ENCODE assay signal across 8 cellular contexts in genomic region chr12:118371354-118372282, GRCh38. TPM values are rescaled to one million over a fixed set of nuclear protein-coding genes. Genes with fewer than 3 reads are reported as not detected.
DNase-seq lines count a peak whose midpoint lies in the region; ATAC-seq and TF ChIP-seq lines count a peak whose summit lies in the region.

No MANE protein-coding gene starts in this region.

- H3K4me2 ChIP-seq in fibroblast of lung (ENCODE audit: extremely low read depth, insufficient read depth, low read length): peak overlapping the region; percentile 83
- peak overlapping the region; percentile 100 for H3K4me2 ChIP-seq in neuronal stem cell (ENCODE audit: insufficient read depth, low read length, poor library complexity, severe bottlenecking)

- no peak overlapping the region for H4K91ac ChIP-seq in neuronal stem cell (ENCODE audit: low read depth, low read length, poor library complexity)

- no peak overlapping the region for H2AK5ac ChIP-seq in neuronal stem cell (ENCODE audit: low read depth, low read length)

- H3K36me3 ChIP-seq in ACC112 (ENCODE audit: insufficient read depth, low read length) (no peaks in the 10 kb centered on the region), HAP-1 (replicated peaks) (no peaks in the 10 kb centered on the region), fibroblast of lung (ENCODE audit: control insufficient read depth, insufficient read depth, low read length) (no peaks in the 10 kb centered on the region), neuronal stem cell (replicated peaks in 1 of 2; ENCODE audit: control insufficient read depth in 2 of 2, insufficient read depth in 2 of 2, low read length in 2 of 2) (no peaks in the 10 kb centered on the region)

- no CpG with 5 or more reads among the region's 59 CpGs for WGBS in neuronal stem cell (ENCODE audit: extremely low coverage in 2 of 2, insufficient read length in 2 of 2, insufficient replicate concordance in 1 of 2), 2 donors

- H3K27me3 ChIP-seq in ACC112 (ENCODE audit: insufficient read depth, low read length) (no peaks in the 10 kb centered on the region), HAP-1 (ENCODE audit: low read depth) (no peaks in the 10 kb centered on the region), fibroblast of lung (ENCODE audit: control insufficient read depth, insufficient read depth, low read length) (no peaks in the 10 kb centered on the region), neuronal stem cell (ENCODE audit: control insufficient read depth in 3 of 3, insufficient read depth in 3 of 3, low read depth in 1 of 3, low read length in 3 of 3) (peaks cover 8 to 28% (median 19%) of the 10 kb centered on the region in 3 experiments)

- no peak overlapping the region for H3K4ac ChIP-seq in neuronal stem cell (ENCODE audit: low read length)

- peak overlapping the region; percentile 80 for H3K23ac ChIP-seq in neuronal stem cell (ENCODE audit: low read depth, low read length, poor library complexity)

- TF ChIP-seq CTCF in fibroblast of lung (conservative IDR thresholded peaks at IDR 0.05 in 1 of 2, IDR thresholded peaks at IDR 0.05 in 1 of 2; ENCODE audit: low read depth in 1 of 2, low read length in 2 of 2): no peak

- H2AFZ ChIP-seq in ACC112 (ENCODE audit: low read length, unreplicated experiment) (peak overlapping the region; percentile 79), fibroblast of lung (ENCODE audit: low read length) (no peak overlapping the region), neuronal stem cell (ENCODE audit: low read length) (peak overlapping the region; percentile 99)

- no peak overlapping the region for H2BK15ac ChIP-seq in neuronal stem cell (ENCODE audit: low read length)

- H2BK5ac ChIP-seq in neuronal stem cell (ENCODE audit: low read length): no peak overlapping the region

- ATAC-seq in HG02588 (IDR thresholded peaks at IDR 0.05; ENCODE audit: unreplicated experiment) (no peak), HG03175 (IDR thresholded peaks at IDR 0.05; ENCODE audit: unreplicated experiment) (no peak)

- H3K79me1 ChIP-seq in neuronal stem cell (ENCODE audit: low read depth, low read length): peaks cover 3% of the 10 kb centered on the region

- H3K27ac ChIP-seq in ACC112 (ENCODE audit: low read depth, low read length) (no peak overlapping the region), fibroblast of lung (ENCODE audit: insufficient read depth, low read length) (peak overlapping the region; percentile 77), neuronal stem cell (replicated peaks; ENCODE audit: low read length) (no peak overlapping the region)

- H2BK120ac ChIP-seq in neuronal stem cell (ENCODE audit: low read depth, low read length): peak overlapping the region; percentile 72

- in situ Hi-C loops in HAP-1 (cut with MboI; ENCODE audit: low sequenced_read_pairs): loop anchor here (10.0 kb wide), 2 partner anchors 197 to 237 kb away; partner anchors contain the start of gene PEBP1

- no peaks in the 10 kb centered on the region for H4K20me1 ChIP-seq in fibroblast of lung (ENCODE audit: control insufficient read depth, extremely low read depth, insufficient read depth, low read length)

- H3K9ac ChIP-seq in fibroblast of lung (ENCODE audit: insufficient read depth, low read length): peak overlapping the region; percentile 84
- H3K9ac ChIP-seq in neuronal stem cell (ENCODE audit: low read depth, low read length, poor library complexity): no peak overlapping the region

- no peak overlapping the region for H4K8ac ChIP-seq in neuronal stem cell (ENCODE audit: low read depth, low read length)

- DNase-seq in HAP-1 (ENCODE audit: low spot score in 2 of 2): peak; percentile 26 to 54
- peak; percentile 63 for DNase-seq in activated CD8-positive, alpha-beta memory T cell treated with anti-CD3 and anti-CD28 coated beads for 24 hours
- peak in 1 of 2 donors; percentile 22 for DNase-seq in fibroblast of lung (ENCODE audit: low read depth in 2 of 2)
- peak; percentile 21 for DNase-seq in neuronal stem cell (ENCODE audit: low spot score)
- DNase-seq in HuH-7 (ENCODE audit: low spot score): no peak

- peaks cover 32% of the 10 kb centered on the region for H3K4me1 ChIP-seq in ACC112 (ENCODE audit: control insufficient read depth, insufficient read depth, low read length, unreplicated experiment)
- peaks cover 46% of the 10 kb centered on the region for H3K4me1 ChIP-seq in HAP-1
- peaks cover 4% of the 10 kb centered on the region for H3K4me1 ChIP-seq in fibroblast of lung (ENCODE audit: control insufficient read depth, extremely low read depth, insufficient read depth, low read length)
- peaks cover 1 to 8% of the 10 kb centered on the region in 2 donors for H3K4me1 ChIP-seq in neuronal stem cell (ENCODE audit: control insufficient read depth in 2 of 2, insufficient read depth in 1 of 2, low read depth in 1 of 2, low read length in 2 of 2)

- H3K14ac ChIP-seq in neuronal stem cell (ENCODE audit: low read length): peak overlapping the region; percentile 89

- peak overlapping the region; percentile 98 for H3K4me3 ChIP-seq in ACC112 (ENCODE audit: low read depth, low read length)
- H3K4me3 ChIP-seq in HAP-1: peak overlapping the region; percentile 93
- peak overlapping the region; percentile 71 to 94 (median 89) for H3K4me3 ChIP-seq in fibroblast of lung (replicated peaks in 1 of 4; ENCODE audit: control extremely low read depth in 1 of 4, insufficient read depth in 1 of 4, low read depth in 3 of 4, low read length in 4 of 4)
- peak overlapping the region; percentile 78 to 90 for H3K4me3 ChIP-seq in neuronal stem cell (ENCODE audit: low read length in 2 of 2)

- H3K18ac ChIP-seq in neuronal stem cell (ENCODE audit: low read length): peak overlapping the region; percentile 48

- H3K79me2 ChIP-seq in ACC112 (ENCODE audit: control insufficient read depth, insufficient read depth, low read length, unreplicated experiment) (peaks cover 54% of the 10 kb centered on the region), fibroblast of lung (ENCODE audit: control insufficient read depth, insufficient read depth, low read length) (peaks cover 64% of the 10 kb centered on the region)

- H3K9me3 ChIP-seq in HAP-1 (no peaks in the 10 kb centered on the region), fibroblast of lung (ENCODE audit: control insufficient read depth, insufficient read depth, low read depth, low read length) (no peaks in the 10 kb centered on the region), neuronal stem cell (replicated peaks in 1 of 2; ENCODE audit: control insufficient read depth in 2 of 2, insufficient read depth in 1 of 2, low read depth in 1 of 2, low read length in 2 of 2) (no peaks in the 10 kb centered on the region)

- no peak overlapping the region for H2BK12ac ChIP-seq in neuronal stem cell (ENCODE audit: low read length)

RNA-seq across cellular contexts. Expression of gene TAOK3, which starts 1.1 kb away (rescaled TPM):
- 41.6 and 64.7 TPM in 2 replicates for total RNA-seq in fibroblast of lung
- polyA plus RNA-seq in fibroblast of lung: 76.1 and 97.4 TPM in 2 replicates
- polyA plus RNA-seq in fibroblast of lung (2012): 40.6 and 49.3 TPM in 2 replicates
- 118 and 162 TPM in 2 replicates for polyA minus RNA-seq in fibroblast of lung (ENCODE audit: low replicate concordance)
- polyA plus RNA-seq in neuronal stem cell (2013, experiment 1 of 2): 4.1 TPM
- 4.5 TPM for polyA plus RNA-seq in neuronal stem cell (2013, experiment 2 of 2)

RNA-seq across cellular contexts. Expression of gene SUDS3, which starts 4.7 kb away (rescaled TPM):
- total RNA-seq in fibroblast of lung: 31.4 and 34.2 TPM in 2 replicates
- polyA plus RNA-seq in fibroblast of lung: 17.8 and 20.3 TPM in 2 replicates
- polyA plus RNA-seq in fibroblast of lung (2012): 10.7 and 12.9 TPM in 2 replicates
- 10.6 and 14.5 TPM in 2 replicates for polyA minus RNA-seq in fibroblast of lung (ENCODE audit: low replicate concordance)
- polyA plus RNA-seq in neuronal stem cell (2013, experiment 1 of 2): 33.9 TPM
- polyA plus RNA-seq in neuronal stem cell (2013, experiment 2 of 2): 34.4 TPM
